12 cellular contexts compared by ENCODE assay signal in genomic region chr3:144294659-144295538, GRCh38.
DNase-seq lines count a peak whose midpoint lies in the region; ATAC-seq lines count a peak whose summit lies in the region.
"Had no signal": no experiment of that assay in that cellular context is flagged by ENCODE, and none has a peak within 500 bp of the region (broad histone marks: within the 10 kb centered on the region; RNA-seq: fewer than 3 reads in every experiment).

No MANE protein-coding gene starts in this region.

- H3K27me3 Mint-ChIP-seq in natural killer cell treated with Interleukin-12 subunit alpha and Interleukin-12 subunit beta and Interleukin-15 and Interleukin-18, amount 100 ng/mL, for 72 hours: no peaks in the 10 kb centered on the region
- H3K27me3 Mint-ChIP-seq: activated naive CD4-positive, alpha-beta T cell treated with anti-CD3 and anti-CD28 coated beads, Interleukin-2, amount 50 U/mL, for 24 hours had no signal

- peaks cover 2% of the 10 kb centered on the region for H3K9me3 Mint-ChIP-seq in natural killer cell treated with Interleukin-12 subunit alpha and Interleukin-12 subunit beta and Interleukin-15 and Interleukin-18, amount 100 ng/mL, for 72 hours
- H3K9me3 Mint-ChIP-seq: activated naive CD4-positive, alpha-beta T cell treated with anti-CD3 and anti-CD28 coated beads, Interleukin-2, amount 50 U/mL, for 24 hours had no signal

- H3K27ac Mint-ChIP-seq in natural killer cell treated with Interleukin-12 subunit alpha and Interleukin-12 subunit beta and Interleukin-15 and Interleukin-18, amount 100 ng/mL, for 72 hours: peak overlapping the region; percentile 57 to 60
- H3K27ac Mint-ChIP-seq: activated naive CD4-positive, alpha-beta T cell treated with anti-CD3 and anti-CD28 coated beads, Interleukin-2, amount 50 U/mL, for 24 hours had no signal

- H3K4me3 Mint-ChIP-seq in natural killer cell treated with Interleukin-12 subunit alpha and Interleukin-12 subunit beta and Interleukin-15 and Interleukin-18, amount 100 ng/mL, for 72 hours: peak overlapping the region; percentile 71
- H3K4me3 Mint-ChIP-seq: activated naive CD4-positive, alpha-beta T cell treated with anti-CD3 and anti-CD28 coated beads, Interleukin-2, amount 50 U/mL, for 24 hours had no signal

- peaks cover 13 to 23% of the 10 kb centered on the region in 2 donors for H3K4me1 Mint-ChIP-seq in natural killer cell treated with Interleukin-12 subunit alpha and Interleukin-12 subunit beta and Interleukin-15 and Interleukin-18, amount 100 ng/mL, for 72 hours (ENCODE audit: low read depth in 2 of 2)
- H3K4me1 Mint-ChIP-seq: activated naive CD4-positive, alpha-beta T cell treated with anti-CD3 and anti-CD28 coated beads, Interleukin-2, amount 50 U/mL, for 24 hours had no signal

- H3K36me3 Mint-ChIP-seq in natural killer cell treated with Interleukin-12 subunit alpha and Interleukin-12 subunit beta and Interleukin-15 and Interleukin-18, amount 100 ng/mL, for 72 hours: peaks cover under 1% of the 10 kb centered on the region
- H3K36me3 Mint-ChIP-seq: activated naive CD4-positive, alpha-beta T cell treated with anti-CD3 and anti-CD28 coated beads, Interleukin-2, amount 50 U/mL, for 24 hours had no signal

- no peak for DNase-seq in natural killer cell treated with Interleukin-12 subunit alpha and Interleukin-12 subunit beta and Interleukin-15 and Interleukin-18, amount 100 ng/mL, for 72 hours (ENCODE audit: low spot score)
- DNase-seq in NOMO-1 treated with DMSO at 0.1 percent for 48 hours (lab: John Stamatoyannopoulos, UW; ENCODE audit: unreplicated experiment) (no peak), NCI-H128 (lab: John Stamatoyannopoulos, UW; ENCODE audit: unreplicated experiment) (no peak), ecto neural progenitor cell (ENCODE audit: low spot score) (no peak), KG1 (lab: John Stamatoyannopoulos, UW) (no peak)
- DNase-seq: NCI-H1417, psoas muscle, RPMI8226 had no signal

- ATAC-seq in GM18870 (IDR thresholded peaks at IDR 0.05; ENCODE audit: unreplicated experiment) (peak; percentile 90), GM21576 (IDR thresholded peaks at IDR 0.05; ENCODE audit: unreplicated experiment) (peak; percentile 88), HG03159 (IDR thresholded peaks at IDR 0.05; ENCODE audit: unreplicated experiment) (peak; percentile 91)
- peak; percentile 79 to 93 for ATAC-seq in natural killer cell treated with Interleukin-12 subunit alpha and Interleukin-12 subunit beta and Interleukin-15 and Interleukin-18, amount 100 ng/mL, for 72 hours
- ATAC-seq: psoas muscle had no signal
